ENCODE assay signal across 26 cellular contexts in genomic region chr5:154400678-154401077, GRCh38.
"Had no signal": no experiment of that assay in that cellular context is flagged by ENCODE, and none has a peak within 500 bp of the region (broad histone marks: within the 10 kb centered on the region; RNA-seq: fewer than 3 reads in every experiment).

No MANE protein-coding gene starts in this region.

- H3K36me3 ChIP-seq: ascending aorta, cardiac muscle cell, heart left ventricle, uterus had no signal

- H3K4me3 Mint-ChIP-seq: activated CD4-positive, alpha-beta T cell treated with anti-CD3 and anti-CD28 coated beads for 36 hours; activated CD8-positive, alpha-beta memory T cell treated with anti-CD3 and anti-CD28 coated beads, Interleukin-2, amount 10 ng/mL, durations not matched to agents 7 days and 5 days; activated CD8-positive, alpha-beta T cell treated with anti-CD3 and anti-CD28 coated beads, Interleukin-2, amount 10 ng/mL, durations not matched to agents 7 days and 5 days; activated naive CD4-positive, alpha-beta T cell treated with anti-CD3 and anti-CD28 coated beads for 36 hours; activated naive CD8-positive, alpha-beta T cell treated with anti-CD3 and anti-CD28 coated beads, Interleukin-2, amount 10 ng/mL, durations not matched to agents 7 days and 5 days; brain; endodermal cell; memory B cell; naive thymus-derived CD8-positive, alpha-beta T cell; stimulated activated naive CD8-positive, alpha-beta T cell treated with anti-CD3 and anti-CD28 coated beads, Interleukin-15, Interleukin-2, amounts not matched to agents 100 ng/mL and 50 ng/mL, for 24 hours; type B pancreatic cell had no signal

- ATAC-seq: activated CD4-positive, alpha-beta T cell treated with anti-CD3 and anti-CD28 coated beads for 36 hours; activated CD8-positive, alpha-beta memory T cell treated with anti-CD3 and anti-CD28 coated beads, Interleukin-2, amount 10 ng/mL, durations not matched to agents 7 days and 5 days; activated CD8-positive, alpha-beta T cell treated with anti-CD3 and anti-CD28 coated beads, Interleukin-2, amount 10 ng/mL, durations not matched to agents 7 days and 5 days; esophagus mucosa; heart left ventricle; naive thymus-derived CD8-positive, alpha-beta T cell; right cardiac atrium had no signal

- H3K4me3 ChIP-seq: ascending aorta, cardiac muscle cell, heart left ventricle, spleen, uterus had no signal

- H3K27me3 Mint-ChIP-seq: activated CD4-positive, alpha-beta T cell treated with anti-CD3 and anti-CD28 coated beads for 36 hours; activated CD8-positive, alpha-beta memory T cell treated with anti-CD3 and anti-CD28 coated beads, Interleukin-2, amount 10 ng/mL, durations not matched to agents 7 days and 5 days; activated naive CD8-positive, alpha-beta T cell treated with anti-CD3 and anti-CD28 coated beads, Interleukin-2, amount 10 ng/mL, durations not matched to agents 7 days and 5 days; memory B cell; naive thymus-derived CD8-positive, alpha-beta T cell; stimulated activated naive CD8-positive, alpha-beta T cell treated with anti-CD3 and anti-CD28 coated beads, Interleukin-15, Interleukin-2, amounts not matched to agents 100 ng/mL and 50 ng/mL, for 24 hours had no signal

- H3K9me3 Mint-ChIP-seq: activated naive CD4-positive, alpha-beta T cell treated with anti-CD3 and anti-CD28 coated beads for 36 hours; activated naive CD8-positive, alpha-beta T cell treated with anti-CD3 and anti-CD28 coated beads, Interleukin-2, amount 10 ng/mL, durations not matched to agents 7 days and 5 days; endodermal cell; memory B cell; naive thymus-derived CD8-positive, alpha-beta T cell; stimulated activated naive CD8-positive, alpha-beta T cell treated with anti-CD3 and anti-CD28 coated beads, Interleukin-15, Interleukin-2, amounts not matched to agents 100 ng/mL and 50 ng/mL, for 24 hours; type B pancreatic cell had no signal

- H3K27me3 ChIP-seq: ascending aorta, cardiac muscle cell, heart left ventricle, spleen, uterus had no signal

- H3K36me3 Mint-ChIP-seq: activated CD8-positive, alpha-beta memory T cell treated with anti-CD3 and anti-CD28 coated beads, Interleukin-2, amount 10 ng/mL, durations not matched to agents 7 days and 5 days; activated naive CD8-positive, alpha-beta T cell treated with anti-CD3 and anti-CD28 coated beads, Interleukin-2, amount 10 ng/mL, durations not matched to agents 7 days and 5 days; brain had no signal

- DNase-seq: activated CD4-positive, alpha-beta T cell treated with anti-CD3 and anti-CD28 coated beads for 36 hours; activated CD4-positive, CD25-positive, alpha-beta regulatory T cell; activated CD8-positive, alpha-beta memory T cell treated with anti-CD3 and anti-CD28 coated beads, Interleukin-2, amount 10 ng/mL, durations not matched to agents 7 days and 5 days; activated CD8-positive, alpha-beta T cell treated with anti-CD3 and anti-CD28 coated beads, Interleukin-2, amount 10 ng/mL, durations not matched to agents 7 days and 5 days; activated effector memory CD4-positive, alpha-beta T cell treated with Interleukin-2 at 50 U/mL for 16 hours; activated naive CD4-positive, alpha-beta T cell treated with anti-CD3 and anti-CD28 coated beads for 36 hours; activated naive CD8-positive, alpha-beta T cell treated with anti-CD3 and anti-CD28 coated beads, Interleukin-2, amount 10 ng/mL, durations not matched to agents 7 days and 5 days; activated T-cell treated with anti-CD3 and anti-CD28 coated beads, Interleukin-2, amount 50 U/mL, for 48 hours; endodermal cell; foreskin fibroblast; heart left ventricle; hypothalamus; midbrain; right cardiac atrium; substantia nigra; T-helper 2 cell; uterus had no signal

- H3K27ac ChIP-seq: ascending aorta, cardiac muscle cell, heart left ventricle, spleen, uterus had no signal

- H3K27ac Mint-ChIP-seq: activated CD4-positive, alpha-beta T cell treated with anti-CD3 and anti-CD28 coated beads for 36 hours; activated CD8-positive, alpha-beta memory T cell treated with anti-CD3 and anti-CD28 coated beads, Interleukin-2, amount 10 ng/mL, durations not matched to agents 7 days and 5 days; activated CD8-positive, alpha-beta T cell treated with anti-CD3 and anti-CD28 coated beads, Interleukin-2, amount 10 ng/mL, durations not matched to agents 7 days and 5 days; activated naive CD4-positive, alpha-beta T cell treated with anti-CD3 and anti-CD28 coated beads for 36 hours; activated naive CD8-positive, alpha-beta T cell treated with anti-CD3 and anti-CD28 coated beads, Interleukin-2, amount 10 ng/mL, durations not matched to agents 7 days and 5 days; brain; endodermal cell; memory B cell; stimulated activated naive CD8-positive, alpha-beta T cell treated with anti-CD3 and anti-CD28 coated beads, Interleukin-15, Interleukin-2, amounts not matched to agents 100 ng/mL and 50 ng/mL, for 24 hours; type B pancreatic cell had no signal

- H3K9me3 ChIP-seq: ascending aorta, heart left ventricle, spleen, uterus had no signal
